ENCODE assay signal across 4 cellular contexts in the genomic region with DNA sequence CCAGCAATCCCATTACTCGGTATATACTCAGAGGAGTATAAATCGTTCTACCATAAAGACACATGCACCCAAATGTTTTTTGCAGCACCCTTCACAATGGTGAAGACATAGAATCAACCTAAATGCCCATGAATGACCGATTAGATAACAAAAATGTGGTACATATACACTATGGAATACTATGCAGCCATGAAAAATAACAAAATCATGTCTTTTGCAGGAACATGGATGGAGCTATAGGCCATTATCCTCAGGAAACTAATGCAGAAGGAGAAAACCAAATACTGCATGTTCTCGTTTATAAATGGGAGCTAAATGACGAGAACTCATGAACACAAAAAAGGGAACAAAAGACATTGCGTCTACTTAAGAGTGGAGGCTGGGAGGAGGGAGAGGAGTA.
TF ChIP-seq lines count a peak whose summit lies in the region.

No MANE protein-coding gene starts in this region.

TF ChIP-seq in SK-N-SH treated with all-trans-retinoic acid at 6 μM for 48 hours, 23 proteins besides CTCF, POLR2A, EP300 and RAD21:
- no peak for TF ChIP-seq ZNF565 (CRISPR knock-in tag; conservative IDR thresholded peaks at IDR 0.05; ENCODE audit: low read depth)
- peak; percentile 69; the same call in 1 of the 2 replicates for TF ChIP-seq ZNF8 (CRISPR knock-in tag; IDR thresholded peaks at IDR 0.05)

TF ChIP-seq in SK-N-SH, 30 proteins besides CTCF, POLR2A, EP300 and RAD21:
- no peak for TF ChIP-seq MEF2A (IDR thresholded peaks at IDR 0.05; ENCODE audit: borderline replicate concordance, low read depth)
TF ChIP-seq in SK-N-SH: peak in this region for 0.

TF ChIP-seq in WTC11, 78 proteins besides CTCF, POLR2A, EP300 and RAD21:
- TF ChIP-seq GTF2I (CRISPR knock-in tag; conservative IDR thresholded peaks at IDR 0.05) (0 out of 2 replicates have a peak, but pooled peaks have one; percentile 41), NFE2L1 (CRISPR knock-in tag; IDR thresholded peaks at IDR 0.05) (no peak)

TF ChIP-seq in H1, 55 proteins besides CTCF, POLR2A, EP300 and RAD21:
- TF ChIP-seq HDAC2 (IDR thresholded peaks at IDR 0.05; ENCODE audit: borderline replicate concordance in 1 of 2, low read depth in 2 of 2, low read length in 2 of 2) = peak in 1 of 2 experiments; percentile 62; a peak in 1 of 4 replicates
- peak; percentile 85; the same call in 1 of the 2 replicates for TF ChIP-seq KDM1A (IDR thresholded peaks at IDR 0.05; ENCODE audit: borderline replicate concordance, low read length)
- TF ChIP-seq CBX5 (IDR thresholded peaks at IDR 0.05; ENCODE audit: low read depth, low read length) = no peak
- no peak for TF ChIP-seq SUZ12 (IDR thresholded peaks at IDR 0.05; ENCODE audit: low read length)
- TF ChIP-seq YY1 (IDR thresholded peaks at IDR 0.05; ENCODE audit: low read depth, low read length) = no peak
- TF ChIP-seq NANOG (IDR thresholded peaks at IDR 0.05; ENCODE audit: insufficient read depth, low read depth, low read length, poor library complexity, severe bottlenecking) = no peak
